In genomic region chr3:30945291-30945690, GRCh38 we compare ENCODE assay signal across 23 cellular contexts. TPM values are rescaled to one million over a fixed set of nuclear protein-coding genes. Genes with fewer than 3 reads are reported as not detected.
"Had no signal": no experiment of that assay in that cellular context is flagged by ENCODE, and none has a peak within 500 bp of the region (broad histone marks: within the 10 kb centered on the region; RNA-seq: fewer than 3 reads in every experiment).

No MANE protein-coding gene starts in this region.

- H3K4me1 ChIP-seq: colonic mucosa, left ventricle myocardium inferior, lower lobe of right lung, testis, tibial nerve had no signal

- H3K27ac ChIP-seq: colonic mucosa, foreskin keratinocyte, left ventricle myocardium inferior, lower lobe of right lung, skin epidermis, testis, tibial nerve had no signal

- ATAC-seq: foreskin keratinocyte; left cardiac atrium; lower lobe of right lung; naive thymus-derived CD4-positive, alpha-beta T cell; sciatic nerve; stimulated activated naive B cell treated with anti-CD40 and anti-IgM and Interleukin-4, amounts not matched to agents 10 μg/mL and 1 μg/mL and 100 μg/mL, for 72 hours; stimulated activated naive CD8-positive, alpha-beta T cell treated with anti-CD3 and anti-CD28 coated beads, Interleukin-15, amount 100 ng/mL, for 72 hours had no signal

- H3K4me3 Mint-ChIP-seq: immature natural killer cell; naive thymus-derived CD4-positive, alpha-beta T cell; nephron progenitor cell; stimulated activated naive B cell treated with anti-CD40 and anti-IgM and Interleukin-4, amounts not matched to agents 10 μg/mL and 1 μg/mL and 100 μg/mL, for 72 hours; stimulated activated naive CD8-positive, alpha-beta T cell treated with anti-CD3 and anti-CD28 coated beads, Interleukin-15, amount 100 ng/mL, for 72 hours had no signal

- H3K36me3 Mint-ChIP-seq: stimulated activated naive B cell treated with anti-CD40 and anti-IgM and Interleukin-4, amounts not matched to agents 10 μg/mL and 1 μg/mL and 100 μg/mL, for 72 hours had no signal

- H3K9me3 Mint-ChIP-seq: stimulated activated naive B cell treated with anti-CD40 and anti-IgM and Interleukin-4, amounts not matched to agents 10 μg/mL and 1 μg/mL and 100 μg/mL, for 72 hours had no signal

- H3K27me3 ChIP-seq: colonic mucosa, foreskin keratinocyte, testis, tibial nerve had no signal

- H3K4me3 ChIP-seq: colonic mucosa, left ventricle myocardium inferior, lower lobe of right lung, skin epidermis, testis, tibial nerve had no signal

- H3K36me3 ChIP-seq: colonic mucosa, left ventricle myocardium inferior, lower lobe of right lung, tibial nerve had no signal

- H3K9me3 ChIP-seq: colonic mucosa, left ventricle myocardium inferior, lower lobe of right lung, testis, tibial nerve had no signal

- DNase-seq: colonic mucosa; dermis blood vessel endothelial cell; erythroblast; foreskin keratinocyte; immature natural killer cell; left cardiac atrium; left ventricle myocardium inferior; lower lobe of right lung; mesenchymal stem cell; midbrain; naive thymus-derived CD4-positive, alpha-beta T cell; nephron progenitor cell; stimulated activated CD4-positive, alpha-beta T cell treated with anti-CD3 and anti-CD28 coated beads, Interleukin-2, amount 100 ng/mL, for 24 hours; stimulated activated CD4-positive, alpha-beta T cell treated with anti-CD3 and anti-CD28 coated beads, Interleukin-4, amount 100 ng/mL, for 4 hours; stimulated activated naive B cell treated with anti-CD40 and anti-IgM and Interleukin-4, amounts not matched to agents 10 μg/mL and 1 μg/mL and 100 μg/mL, for 72 hours; stimulated activated naive CD8-positive, alpha-beta T cell treated with anti-CD3 and anti-CD28 coated beads, Interleukin-15, amount 100 ng/mL, for 72 hours; testis had no signal

- H3K27me3 Mint-ChIP-seq: stimulated activated naive B cell treated with anti-CD40 and anti-IgM and Interleukin-4, amounts not matched to agents 10 μg/mL and 1 μg/mL and 100 μg/mL, for 72 hours; stimulated activated naive CD8-positive, alpha-beta T cell treated with anti-CD3 and anti-CD28 coated beads, Interleukin-15, amount 100 ng/mL, for 72 hours had no signal

- H3K4me1 Mint-ChIP-seq: immature natural killer cell; naive thymus-derived CD4-positive, alpha-beta T cell; stimulated activated naive B cell treated with anti-CD40 and anti-IgM and Interleukin-4, amounts not matched to agents 10 μg/mL and 1 μg/mL and 100 μg/mL, for 72 hours had no signal

RNA-seq across cellular contexts. Expression of gene GADL1, which starts 50.8 kb away (rescaled TPM):
- total RNA-seq: colonic mucosa; dermis blood vessel endothelial cell; foreskin keratinocyte; left cardiac atrium; lower lobe of right lung; naive thymus-derived CD4-positive, alpha-beta T cell; pulmonary artery endothelial cell; subcutaneous adipose tissue; tibial nerve had no signal
- polyA plus RNA-seq: foreskin keratinocyte; immature natural killer cell; keratinocyte; naive thymus-derived CD4-positive, alpha-beta T cell had no signal
